8 cellular contexts compared by ENCODE assay signal in genomic region chr20:48722737-48723191, GRCh38.
DNase-seq lines count a peak whose midpoint lies in the region; ATAC-seq, FAIRE-seq and TF ChIP-seq lines count a peak whose summit lies in the region.

No MANE protein-coding gene starts in this region.

- H3K27me3 ChIP-seq in mucosa of stomach (ENCODE audit: control insufficient read depth, insufficient read depth, low read length) = no peaks in the 10 kb centered on the region

- DNase-seq in Caki2 (ENCODE audit: low read depth) (peak; percentile 50), MV-4-11 (lab: John Stamatoyannopoulos, UW) (peak; percentile 76), caudate nucleus (lab: John Stamatoyannopoulos, UW) (peak in 4 of 61 donors; percentile 30 to 55 (median 43)), urothelium cell line (ENCODE audit: low spot score) (no peak), posterior vena cava (ENCODE audit: low spot score) (no peak), GM12892 (ENCODE audit: insufficient read length) (no peak)

- TF ChIP-seq POLR2A in GM12892 (IDR thresholded peaks at IDR 0.05; ENCODE audit: low read depth, low read length) = no peak

- H3K4me1 ChIP-seq in mucosa of stomach (ENCODE audit: control insufficient read depth, insufficient read depth, low read length) = peaks cover 32% of the 10 kb centered on the region

- FAIRE-seq in urothelium cell line (lab: Jason Lieb, UNC) (no peak), GM12892 (lab: Jason Lieb, UNC) (no peak)

- in situ Hi-C loops in Caki2 (cut with HindIII; ENCODE audit: low pct_unique_long_range_greater_than_20kb, low sequenced_read_pairs) = no loop called here

- H3K9me3 ChIP-seq in mucosa of stomach (ENCODE audit: control insufficient read depth, low read length) = no peaks in the 10 kb centered on the region

- H3K4me3 ChIP-seq in mucosa of stomach (ENCODE audit: low read length) = no peak overlapping the region

- intact Hi-C loops in posterior vena cava (cut with DNase I) = no loop called here

- H3K9ac ChIP-seq in mucosa of stomach (ENCODE audit: low read length) = peak overlapping the region; percentile 43

- no peaks in the 10 kb centered on the region for H3K36me3 ChIP-seq in mucosa of stomach (ENCODE audit: control insufficient read depth, insufficient read depth, low read length)

- no peak for ATAC-seq in GM19467 (IDR thresholded peaks at IDR 0.05; ENCODE audit: unreplicated experiment)

- H3K27ac ChIP-seq in caudate nucleus (ENCODE audit: low read depth, low read length) = peak overlapping the region; percentile 99

Comparison
In these comparisons a context has a peak if more than half of its experiments do, and no peak if none do; other contexts are left out.
1. DNase-seq: peak in Caki2 (single experiment) and MV-4-11 (single experiment); none in urothelium cell line (single experiment), posterior vena cava (single experiment) and GM12892 (single experiment).